Comparison of ENCODE assay signal across 1 cellular context in genomic region chr14:80356413-80356812, GRCh38.
TF ChIP-seq lines count a peak whose summit lies in the region.

No MANE protein-coding gene starts in this region.

TF ChIP-seq in GM12878, 131 proteins besides CTCF, POLR2A, EP300 and RAD21 (continued from another document):
- TF ChIP-seq ZBTB4 (CRISPR knock-in tag; IDR thresholded peaks at IDR 0.05) (no peak), NR2C1 (IDR thresholded peaks at IDR 0.05) (no peak), POU2F2 (IDR thresholded peaks at IDR 0.05; ENCODE audit: borderline replicate concordance, low read depth, low read length) (no peak), E4F1 (IDR thresholded peaks at IDR 0.05; ENCODE audit: borderline replicate concordance, partially characterized antibody) (no peak), BCL3 (IDR thresholded peaks at IDR 0.05; ENCODE audit: borderline replicate concordance, insufficient read depth, low read depth, low read length, poor library complexity, severe bottlenecking) (no peak), ATF7 (IDR thresholded peaks at IDR 0.05; ENCODE audit: low read depth) (no peak), PRDM15 (CRISPR knock-in tag; IDR thresholded peaks at IDR 0.05) (no peak), ZBTB33 (IDR thresholded peaks at IDR 0.05) (no peak), NR2F1 (conservative IDR thresholded peaks at IDR 0.05) (no peak), ELK1 (IDR thresholded peaks at IDR 0.05; ENCODE audit: low read depth, low read length) (no peak), PKNOX1 (IDR thresholded peaks at IDR 0.05) (no peak), YBX1 (IDR thresholded peaks at IDR 0.05) (no peak), NFXL1 (IDR thresholded peaks at IDR 0.05; ENCODE audit: borderline replicate concordance) (no peak), CBX3 (IDR thresholded peaks at IDR 0.05; ENCODE audit: borderline replicate concordance, low read depth) (no peak)
